In the genomic region with DNA sequence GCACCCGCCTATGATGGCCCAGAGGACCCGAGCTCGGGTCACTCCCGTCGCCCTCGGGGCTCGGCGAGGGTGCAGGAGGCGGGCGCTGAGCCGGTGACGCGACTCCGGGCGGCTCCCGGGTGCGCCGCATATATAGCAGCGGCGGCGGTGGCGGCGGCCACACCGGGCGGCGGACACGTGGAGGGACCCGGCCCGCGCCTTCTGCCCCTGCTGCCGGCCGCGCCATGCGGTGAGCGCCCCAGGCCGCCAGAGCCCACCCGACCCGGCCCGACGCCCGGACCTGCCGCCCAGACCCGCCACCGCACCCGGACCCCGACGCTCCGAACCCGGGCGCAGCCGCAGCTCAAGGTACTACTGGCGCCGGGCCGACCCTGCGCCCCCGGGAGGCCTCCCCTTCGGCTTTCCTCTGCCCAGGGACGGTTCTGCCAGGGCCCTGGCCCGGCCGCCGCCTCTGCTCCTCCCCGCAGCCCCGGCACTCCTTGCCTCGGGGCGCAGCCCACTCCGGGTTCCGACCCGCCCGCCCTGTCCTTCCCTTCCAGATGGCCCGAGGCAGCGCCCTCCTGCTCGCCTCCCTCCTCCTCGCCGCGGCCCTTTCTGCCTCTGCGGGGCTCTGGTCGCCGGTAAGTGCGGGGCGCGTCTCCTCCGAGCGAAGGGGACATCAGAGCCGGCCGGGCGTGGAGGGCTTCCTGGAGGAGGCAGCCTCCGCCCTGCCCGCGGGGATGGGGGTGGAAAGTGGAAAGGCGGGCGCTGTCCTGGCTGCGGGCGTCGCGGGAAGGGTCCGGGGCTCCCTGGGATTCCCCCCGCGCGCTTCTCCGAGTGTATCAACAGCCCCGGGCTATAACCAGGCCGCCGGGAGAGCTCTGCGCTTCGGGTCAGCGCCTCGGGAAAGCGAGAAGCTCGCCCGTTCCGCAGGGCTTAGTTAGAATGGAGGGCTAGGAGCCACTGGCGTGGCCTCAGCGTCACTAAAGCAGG, we compare ENCODE assay signal across 8 cellular contexts. TPM values are rescaled to one million over a fixed set of nuclear protein-coding genes. Genes with fewer than 3 reads are reported as not detected.
DNase-seq lines count a peak whose midpoint lies in the region; ATAC-seq and TF ChIP-seq lines count a peak whose summit lies in the region.

A gene with protein sequence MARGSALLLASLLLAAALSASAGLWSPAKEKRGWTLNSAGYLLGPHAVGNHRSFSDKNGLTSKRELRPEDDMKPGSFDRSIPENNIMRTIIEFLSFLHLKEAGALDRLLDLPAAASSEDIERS (plus strand): TSS at position 160 of the 972 bp plus-strand sequence. CDS start 380 bp downstream, at position 540.

- intact Hi-C loops in mammary epithelial cell (cut with micrococcal nuclease) (no loop called here), lower lobe of right lung (cut with DNase I) (no loop called here)

- no TSS peak for BruUV-seq in mammary epithelial cell (replicated peaks; lab: Mats Ljungman, UMichigan)

- H3K27ac ChIP-seq in mammary epithelial cell (ENCODE audit: insufficient read depth, low read depth, low read length) = no peak within 1 kb of the TSS
- no peak within 1 kb of the TSS for H3K27ac ChIP-seq in lower lobe of right lung

- peak within 1 kb of the TSS; percentile 64 for H3K4me2 ChIP-seq in mammary epithelial cell (ENCODE audit: insufficient read depth, low read depth, low read length)

- TF ChIP-seq CTCF in mammary epithelial cell (conservative IDR thresholded peaks at IDR 0.05 in 1 of 2, IDR thresholded peaks at IDR 0.05 in 1 of 2; ENCODE audit: extremely low read depth in 1 of 2, insufficient read depth in 1 of 2, low read depth in 1 of 2, low read length in 2 of 2) (no peak), lower lobe of right lung (IDR thresholded peaks at IDR 0.05) (no peak)

- H3K27me3 ChIP-seq in mammary epithelial cell (ENCODE audit: insufficient read depth, low read length) (peaks cover 30% of the 10 kb centered on the region), lower lobe of right lung (ENCODE audit: low read depth) (peaks cover 46% of the 10 kb centered on the region)

- H3K9me3 ChIP-seq in mammary epithelial cell (replicated peaks; ENCODE audit: insufficient read depth, low read length) = no peaks in the 10 kb centered on the region
- no peaks in the 10 kb centered on the region for H3K9me3 ChIP-seq in lower lobe of right lung

- ATAC-seq in lower lobe of right lung (peak; percentile 35 to 55), HG03342 (IDR thresholded peaks at IDR 0.05; ENCODE audit: unreplicated experiment) (no peak), GM18867 (IDR thresholded peaks at IDR 0.05; ENCODE audit: unreplicated experiment) (no peak)

- CTCF ChIA-PET in mammary epithelial cell (lab: Charles Lee; ENCODE audit: low non-redundant PET) = no interaction called here

- H3K4me3 ChIP-seq in mammary epithelial cell (replicated peaks in 1 of 3; ENCODE audit: insufficient read depth in 1 of 3, low read depth in 2 of 3, low read length in 3 of 3) (peak within 1 kb of the TSS in 2 of 3 experiments; percentile 11 to 23), lower lobe of right lung (peak within 1 kb of the TSS; percentile 37)

- H2AFZ ChIP-seq in mammary epithelial cell (ENCODE audit: low read depth, low read length) = no peak within 1 kb of the TSS

- in situ Hi-C loops in mammary epithelial cell (cut with MboI; ENCODE audit: low sequenced_read_pairs in 2 of 2) = no loop called here

- WGBS in mammary epithelial cell (ENCODE audit: low coverage, missing lambda C conversion rate) = 26% methylated on average over 31 of the region's 113 CpGs

- H3K79me2 ChIP-seq in mammary epithelial cell (ENCODE audit: insufficient read depth, low read length) = no peaks in the 10 kb centered on the region

- H3K4me1 ChIP-seq in mammary epithelial cell (ENCODE audit: insufficient read depth, low read length) (no peaks in the 10 kb centered on the region), lower lobe of right lung (peaks cover 12% of the 10 kb centered on the region)

- no peak within 1 kb of the TSS for H3K9ac ChIP-seq in mammary epithelial cell (ENCODE audit: insufficient read depth, low read length)

- peak; percentile 75 for DNase-seq in AG08396 (ENCODE audit: low spot score)
- DNase-seq in HK-2 (ENCODE audit: unreplicated experiment) = peak; percentile 21
- DNase-seq in mammary epithelial cell = no peak
- DNase-seq in lower lobe of right lung = no peak
- no peak for DNase-seq in kidney glomerular epithelial cell (lab: John Stamatoyannopoulos, UW)
- DNase-seq in mucosa of gallbladder (ENCODE audit: low spot score) = no peak

- no peaks in the 10 kb centered on the region for H4K20me1 ChIP-seq in mammary epithelial cell (ENCODE audit: insufficient read depth, low read length)

- dilution Hi-C loops in mammary epithelial cell (cut with HindIII; ENCODE audit: low sequenced_read_pairs) = no loop called here

- H3K36me3 ChIP-seq in mammary epithelial cell (ENCODE audit: insufficient read depth, low read length) = no peaks in the 10 kb centered on the region
- no peaks in the 10 kb centered on the region for H3K36me3 ChIP-seq in lower lobe of right lung

RNA-seq across cellular contexts. Expression of the gene that starts here (rescaled TPM):
- total RNA-seq in mammary epithelial cell = 1 to 10 TPM; 1.8 to 2.2 TPM
- polyA plus RNA-seq in mammary epithelial cell = 0.75 TPM
- polyA minus RNA-seq in mammary epithelial cell = not detected
- not detected for total RNA-seq in lower lobe of right lung
- total RNA-seq in mucosa of gallbladder = not detected

Comparison
In these comparisons a context has a peak if more than half of its experiments do, and no peak if none do; other contexts are left out.
1. Peak in ATAC-seq and H3K4me3 ChIP-seq in lower lobe of right lung; RNA of the gene not detected or under 1 TPM.
2. DNase-seq: peak in AG08396 (single experiment) and HK-2 (single experiment); none in mammary epithelial cell (single experiment), lower lobe of right lung (single experiment), kidney glomerular epithelial cell (single experiment) and mucosa of gallbladder (single experiment).